Comparison of ENCODE assay signal across 18 cellular contexts in the genomic region with DNA sequence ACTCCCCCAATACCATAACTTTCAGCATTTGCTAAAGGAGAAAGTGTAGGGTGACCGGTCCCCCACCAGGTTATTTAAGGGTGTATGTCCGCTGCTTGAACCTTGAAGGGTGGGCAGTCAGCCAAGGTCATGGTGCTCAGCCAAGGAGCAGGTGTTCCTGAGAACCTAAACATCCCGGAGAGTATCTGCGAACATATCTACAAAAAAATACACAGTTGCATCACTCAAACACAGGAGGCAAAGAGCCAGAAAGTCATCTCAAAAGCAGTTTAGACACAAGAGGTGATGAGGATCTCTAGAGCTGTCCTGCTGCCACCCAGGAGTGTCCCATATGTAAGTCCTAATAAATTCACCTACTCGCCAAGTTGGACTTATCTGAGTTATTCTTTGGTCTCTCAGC. TPM values are rescaled to one million over a fixed set of nuclear protein-coding genes. Genes with fewer than 3 reads are reported as not detected.
DNase-seq lines count a peak whose midpoint lies in the region; ATAC-seq, FAIRE-seq and TF ChIP-seq lines count a peak whose summit lies in the region.
"Had no signal": no experiment of that assay in that cellular context is flagged by ENCODE, and none has a peak within 500 bp of the region (broad histone marks: within the 10 kb centered on the region; RNA-seq: fewer than 3 reads in every experiment).

No MANE protein-coding gene starts in this region.

- peaks cover 2% of the 10 kb centered on the region for H3K9me1 ChIP-seq in keratinocyte (ENCODE audit: control insufficient read depth, extremely low read depth, insufficient read depth, low read length)

- H3K79me2 ChIP-seq in keratinocyte (ENCODE audit: control insufficient read depth, insufficient read depth, low read length): peaks cover 29% of the 10 kb centered on the region

- H3K27me3 Mint-ChIP-seq in stimulated activated naive CD8-positive, alpha-beta T cell treated with anti-CD3 and anti-CD28 coated beads, Interleukin-15, amount 100 ng/mL, for 72 hours: no peaks in the 10 kb centered on the region
- H3K27me3 Mint-ChIP-seq: activated naive CD8-positive, alpha-beta T cell had no signal

- dilution Hi-C loops in keratinocyte (cut with MboI; ENCODE audit: extremely low pct_ligation_motif_present, low sequenced_read_pairs): no loop called here

- H4K20me1 ChIP-seq in keratinocyte (ENCODE audit: control insufficient read depth, extremely low read depth, insufficient read depth, low read length): no peaks in the 10 kb centered on the region
- H4K20me1 ChIP-seq: BLaER1 had no signal

- H3K36me3 ChIP-seq in keratinocyte (ENCODE audit: control insufficient read depth in 2 of 2, extremely low read depth in 1 of 2, insufficient read depth in 2 of 2, low read length in 2 of 2): no peaks in the 10 kb centered on the region
- H3K36me3 ChIP-seq: BLaER1 had no signal

- peaks cover 31% of the 10 kb centered on the region for H3K4me1 Mint-ChIP-seq in stimulated activated naive CD8-positive, alpha-beta T cell treated with anti-CD3 and anti-CD28 coated beads, Interleukin-15, amount 100 ng/mL, for 72 hours
- H3K4me1 Mint-ChIP-seq: memory B cell had no signal

- no peak overlapping the region for H3K4me3 Mint-ChIP-seq in stimulated activated naive CD8-positive, alpha-beta T cell treated with anti-CD3 and anti-CD28 coated beads, Interleukin-15, amount 100 ng/mL, for 72 hours
- H3K4me3 Mint-ChIP-seq: activated naive CD8-positive, alpha-beta T cell; memory B cell had no signal

- peak overlapping the region; percentile 22 to 93 for H3K27ac Mint-ChIP-seq in stimulated activated naive CD8-positive, alpha-beta T cell treated with anti-CD3 and anti-CD28 coated beads, Interleukin-15, amount 100 ng/mL, for 72 hours
- H3K27ac Mint-ChIP-seq: activated naive CD8-positive, alpha-beta T cell; memory B cell had no signal

- H3K9ac ChIP-seq in keratinocyte (ENCODE audit: control insufficient read depth, extremely low read depth, insufficient read depth, low read length): no peak overlapping the region
- H3K9ac ChIP-seq: BLaER1 had no signal

- no peak for ATAC-seq in stimulated activated naive CD8-positive, alpha-beta T cell treated with anti-CD3 and anti-CD28 coated beads, Interleukin-15, amount 100 ng/mL, for 72 hours
- no peak for ATAC-seq in stimulated activated naive CD8-positive, alpha-beta T cell treated with anti-CD3 and anti-CD28 coated beads, Interleukin-15, Interleukin-2, amounts not matched to agents 100 U/mL and 50 U/mL, for 24 hours
- ATAC-seq in esophagus mucosa: no peak

- no peak for FAIRE-seq in keratinocyte (lab: Jason Lieb, UNC)

- H3K4me3 ChIP-seq in keratinocyte (ENCODE audit: control insufficient read depth in 2 of 3, extremely low read depth in 1 of 3, insufficient read depth in 2 of 3, low read depth in 1 of 3, low read length in 3 of 3): no peak overlapping the region
- H3K4me3 ChIP-seq: BLaER1, esophagus squamous epithelium had no signal

- no peaks in the 10 kb centered on the region for H3K27me3 ChIP-seq in keratinocyte (ENCODE audit: control insufficient read depth, extremely low read depth, insufficient read depth, low read length)
- H3K27me3 ChIP-seq: BLaER1, esophagus squamous epithelium had no signal

- H2AFZ ChIP-seq in keratinocyte (ENCODE audit: control insufficient read depth, low read length): no peak overlapping the region

- H3K4me1 ChIP-seq in keratinocyte (ENCODE audit: control insufficient read depth, extremely low read depth, insufficient read depth, low read length): peaks cover 31% of the 10 kb centered on the region

- no peak overlapping the region for H3K4me2 ChIP-seq in keratinocyte (ENCODE audit: control insufficient read depth, extremely low read depth, insufficient read depth, low read depth, low read length)

- no peaks in the 10 kb centered on the region for H3K9me3 ChIP-seq in keratinocyte (ENCODE audit: control insufficient read depth, low read depth, low read length)
- H3K9me3 ChIP-seq: BLaER1, esophagus squamous epithelium had no signal

- TF ChIP-seq CTCF in keratinocyte (optimal IDR thresholded peaks at IDR 0.05 in 1 of 3, IDR thresholded peaks at IDR 0.05 in 1 of 3, conservative IDR thresholded peaks at IDR 0.05 in 1 of 3; ENCODE audit: extremely low read depth in 1 of 3, insufficient read depth in 2 of 3, low read length in 3 of 3): no peak

- no peaks in the 10 kb centered on the region for H3K9me3 Mint-ChIP-seq in stimulated activated naive CD8-positive, alpha-beta T cell treated with anti-CD3 and anti-CD28 coated beads, Interleukin-15, amount 100 ng/mL, for 72 hours
- H3K9me3 Mint-ChIP-seq: memory B cell had no signal

- peak overlapping the region; percentile 90 for H3K27ac ChIP-seq in keratinocyte (ENCODE audit: control insufficient read depth, insufficient read depth, low read length)
- H3K27ac ChIP-seq: BLaER1 had no signal

- DNase-seq in stimulated activated naive CD8-positive, alpha-beta T cell treated with anti-CD3 and anti-CD28 coated beads, Interleukin-15, amount 100 ng/mL, for 72 hours: no peak
- no peak for DNase-seq in stimulated activated naive CD8-positive, alpha-beta T cell treated with anti-CD3 and anti-CD28 coated beads, Interleukin-15, Interleukin-2, amounts not matched to agents 100 U/mL and 50 U/mL, for 24 hours
- DNase-seq in RPMI8226: peak; percentile 66
- DNase-seq in keratinocyte (ENCODE audit: low read depth, low spot score): no peak
- no peak for DNase-seq in NCI-H1417 (lab: John Stamatoyannopoulos, UW)
- DNase-seq in DMS 273 (lab: John Stamatoyannopoulos, UW; ENCODE audit: unreplicated experiment): no peak
- DNase-seq in activated effector memory CD4-positive, alpha-beta T cell treated with Interleukin-2 at 50 U/mL for 16 hours: no peak
- DNase-seq: esophagus squamous epithelium, GF-D8, HCEC 1CT, hippocampal formation, NCI-H446 treated with DMSO at 0.1 percent for 48 hours, posterior cingulate gyrus, T1000 had no signal

RNA-seq across cellular contexts. Expression of gene MBOAT1, which starts 11.5 kb away (rescaled TPM):
- polyA plus RNA-seq in keratinocyte: 2.2 to 5.7 TPM (median 4.9 TPM) in 3 replicates
- polyA plus RNA-seq in keratinocyte (2011; ENCODE audit: low read depth): 0.72 TPM
- 0.62 and 1.7 TPM in 2 replicates for polyA plus RNA-seq in keratinocyte (2011; cell fraction: cytosol; rRNA removed)
- polyA plus RNA-seq in keratinocyte (2011; cell fraction: nucleus; rRNA removed): 6.8 and 8.3 TPM in 2 replicates
- polyA plus RNA-seq in keratinocyte (2012; ENCODE audit: low replicate concordance): 1.1 and 4.1 TPM in 2 replicates
- 3.4 to 12.9 TPM (median 6.6 TPM) in 3 replicates for polyA minus RNA-seq in keratinocyte
- 2.9 TPM for polyA minus RNA-seq in keratinocyte (2011; cell fraction: cytosol; rRNA and poly(A)+ RNA removed)
- polyA minus RNA-seq in keratinocyte (2011; cell fraction: nucleus; rRNA and poly(A)+ RNA removed): 4.2 and 8.5 TPM in 2 replicates
- total RNA-seq in esophagus mucosa: 6.3 TPM
